Comparison of ENCODE assay signal across 17 cellular contexts in the genomic region with DNA sequence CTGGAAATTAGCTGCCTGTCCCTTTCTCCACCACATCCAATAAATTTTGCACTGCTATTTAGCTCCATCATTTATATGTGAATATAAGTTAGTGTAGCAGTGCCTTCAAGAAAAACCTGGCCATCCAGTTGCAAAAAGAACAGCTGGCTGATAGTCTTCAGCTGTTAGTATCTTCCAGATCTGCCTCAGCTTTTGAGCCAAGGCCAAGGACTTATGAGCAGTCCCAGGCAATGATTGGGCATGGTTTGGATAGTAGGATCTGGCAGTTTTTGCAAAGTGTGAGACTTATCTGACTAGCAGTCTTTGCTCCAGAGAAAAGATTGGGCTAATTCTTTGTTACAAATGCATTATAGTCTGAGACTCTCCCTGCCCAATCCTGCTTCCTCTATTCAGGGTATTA.
DNase-seq lines count a peak whose midpoint lies in the region; ATAC-seq and TF ChIP-seq lines count a peak whose summit lies in the region.
"Had no signal": no experiment of that assay in that cellular context is flagged by ENCODE, and none has a peak within 500 bp of the region (broad histone marks: within the 10 kb centered on the region; RNA-seq: fewer than 3 reads in every experiment).

No MANE protein-coding gene starts in this region.

- H3K36me3 ChIP-seq in adipocyte (ENCODE audit: control insufficient read depth, insufficient read depth, low read length, severe bottlenecking) (no peaks in the 10 kb centered on the region), thyroid gland (no peaks in the 10 kb centered on the region)

- no peak overlapping the region for H3K9ac ChIP-seq in adipocyte (ENCODE audit: low read length)

- no peaks in the 10 kb centered on the region for H3K27me3 ChIP-seq in adipocyte (replicated peaks; ENCODE audit: control insufficient read depth, insufficient read depth, low read length)
- no peaks in the 10 kb centered on the region for H3K27me3 ChIP-seq in thyroid gland

- H3K9me3 ChIP-seq in adipocyte (ENCODE audit: control insufficient read depth, low read length) (no peaks in the 10 kb centered on the region), thyroid gland (no peaks in the 10 kb centered on the region)
- H3K9me3 ChIP-seq: A549 had no signal

- ATAC-seq in sciatic nerve: peak; percentile 30
- no peak for ATAC-seq in GM19328 (IDR thresholded peaks at IDR 0.05; ENCODE audit: unreplicated experiment)
- no peak for ATAC-seq in GM18858 (IDR thresholded peaks at IDR 0.05; ENCODE audit: unreplicated experiment)
- no peak for ATAC-seq in activated CD4-positive, CD25-positive, alpha-beta regulatory T cell treated with anti-CD3 and anti-CD28 coated beads, Interleukin-2, amount 50 U/mL, for 24 hours
- ATAC-seq: A549 had no signal

- no peak overlapping the region for H3K4me3 ChIP-seq in adipocyte (ENCODE audit: low read length)
- H3K4me3 ChIP-seq in fibroblast of the aortic adventitia (ENCODE audit: low read depth, low read length): no peak overlapping the region
- H3K4me3 ChIP-seq in thyroid gland (replicated peaks in 1 of 3): no peak overlapping the region
- H3K4me3 ChIP-seq: A549 had no signal

- intact Hi-C loops in sciatic nerve (cut with DNase I) (no loop called here), thyroid gland (cut with DNase I) (no loop called here)

- H3K27ac ChIP-seq in thyroid gland: no peak overlapping the region
- H3K27ac ChIP-seq: A549 had no signal

- H3K4me1 ChIP-seq in adipocyte (ENCODE audit: control insufficient read depth, insufficient read depth, low read length): no peaks in the 10 kb centered on the region
- no peaks in the 10 kb centered on the region for H3K4me1 ChIP-seq in thyroid gland
- H3K4me1 ChIP-seq: A549 had no signal

- TF ChIP-seq CTCF in fibroblast of the aortic adventitia (IDR thresholded peaks at IDR 0.05; ENCODE audit: insufficient read depth, low read length): no peak
- TF ChIP-seq CTCF in thyroid gland (IDR thresholded peaks at IDR 0.05): no peak

- DNase-seq in GM03348 (ENCODE audit: low spot score) (peak; percentile 7), adipocyte (ENCODE audit: low read depth) (peak; percentile 30), fibroblast of the aortic adventitia (ENCODE audit: low read depth) (peak; percentile 83), sciatic nerve (ENCODE audit: low spot score) (no peak), thyroid gland (no peak)
- DNase-seq: AML-193; CD4-positive, CD25-positive, alpha-beta regulatory T cell; Karpas-422; NCI-H1417; NCI-H1930; NCI-H2171; NCI-H446 treated with DMSO at 0.1 percent for 48 hours; NCI-H748 treated with DMSO at 0.1 percent for 48 hours had no signal

- TF ChIP-seq POLR2A in thyroid gland (IDR thresholded peaks at IDR 0.05): no peak

Comparison
In these comparisons a context has a peak if more than half of its experiments do, and no peak if none do; other contexts are left out.
1. DNase-seq: peak in GM03348 (single experiment), adipocyte (single experiment) and fibroblast of the aortic adventitia (single experiment); none in sciatic nerve (single experiment) and thyroid gland (0 of 2).